ENCODE assay signal across 1 cellular context in genomic region chr19:13012390-13012689, GRCh38.
TF ChIP-seq lines count a peak whose summit lies in the region.

No MANE protein-coding gene starts in this region.

TF ChIP-seq in Ishikawa, 13 proteins besides CTCF, POLR2A, EP300 and RAD21 (continued from another document):
- no peak for TF ChIP-seq NFIC (IDR thresholded peaks at IDR 0.05)
